ENCODE assay signal across 10 cellular contexts in genomic region chr12:27246774-27247173, GRCh38. TPM values are rescaled to one million over a fixed set of nuclear protein-coding genes. Genes with fewer than 3 reads are reported as not detected.
DNase-seq lines count a peak whose midpoint lies in the region; ATAC-seq and TF ChIP-seq lines count a peak whose summit lies in the region.
"Had no signal": no experiment of that assay in that cellular context is flagged by ENCODE, and none has a peak within 500 bp of the region (broad histone marks: within the 10 kb centered on the region; RNA-seq: fewer than 3 reads in every experiment).

No MANE protein-coding gene starts in this region.

- H3K36me3 Mint-ChIP-seq in memory B cell, result peaks cover 7% of the 10 kb centered on the region

- no peaks in the 10 kb centered on the region for H3K36me3 ChIP-seq in right atrium auricular region
- peaks cover 0 to 12% of the 10 kb centered on the region in 2 donors for H3K36me3 ChIP-seq in ascending aorta
- no peaks in the 10 kb centered on the region for H3K36me3 ChIP-seq in upper lobe of right lung
- H3K36me3 ChIP-seq: BLaER1 had no signal

- H3K4me3 ChIP-seq in right atrium auricular region (peak overlapping the region; percentile 87 to 94), ascending aorta (peak overlapping the region; percentile 74 to 98), upper lobe of right lung (peak overlapping the region; percentile 17)
- H3K4me3 ChIP-seq: BLaER1 had no signal

- no peaks in the 10 kb centered on the region for H3K27me3 ChIP-seq in right atrium auricular region
- no peaks in the 10 kb centered on the region for H3K27me3 ChIP-seq in ascending aorta
- H3K27me3 ChIP-seq in upper lobe of right lung, result no peaks in the 10 kb centered on the region

- intact Hi-C loops in cardiac septum (cut with DNase I) (loop anchor here (5.0 to 10.0 kb wide), 2 partner anchors 41 to 222 kb away; partner anchors contain the start of gene MED21), ascending aorta (cut with DNase I) (loop anchor here (2.0 to 5.0 kb wide), 2 partner anchors 41 to 60 kb away; no protein-coding TSS in a partner anchor), upper lobe of right lung (cut with DNase I) (no loop called here)

- DNase-seq in right atrium auricular region (ENCODE audit: low spot score) (no peak), cardiac septum (ENCODE audit: low spot score) (no peak), ascending aorta (ENCODE audit: low spot score in 2 of 2) (no peak), memory B cell (ENCODE audit: low spot score in 2 of 2) (no peak), upper lobe of right lung (no peak), GM10266 (ENCODE audit: extremely low spot score) (no peak)
- DNase-seq: effector memory CD8-positive, alpha-beta T cell had no signal

- H3K27ac ChIP-seq in right atrium auricular region (peak overlapping the region; percentile 36 to 96), ascending aorta (peak overlapping the region; percentile 96 to 98), upper lobe of right lung (no peak overlapping the region)
- H3K27ac ChIP-seq: BLaER1 had no signal

- peak overlapping the region; percentile 5 for H3K27ac Mint-ChIP-seq in memory B cell
- H3K27ac Mint-ChIP-seq: effector memory CD8-positive, alpha-beta T cell had no signal

- TF ChIP-seq CTCF in right atrium auricular region (IDR thresholded peaks at IDR 0.05) (no peak), ascending aorta (IDR thresholded peaks at IDR 0.05) (no peak), upper lobe of right lung (IDR thresholded peaks at IDR 0.05) (no peak), GM10266 (IDR thresholded peaks at IDR 0.05; ENCODE audit: control insufficient read depth, insufficient read depth, low read depth, missing control alignments) (no peak)

- no peak for ATAC-seq in memory B cell (ENCODE audit: low read depth)
- no peak for ATAC-seq in upper lobe of right lung
- ATAC-seq in HG03175 (IDR thresholded peaks at IDR 0.05; ENCODE audit: unreplicated experiment), result no peak
- ATAC-seq in GM21390 (IDR thresholded peaks at IDR 0.05; ENCODE audit: unreplicated experiment), result no peak
- ATAC-seq: effector memory CD8-positive, alpha-beta T cell had no signal

- peaks cover 35% of the 10 kb centered on the region for H3K4me1 Mint-ChIP-seq in memory B cell

- peaks cover 2% of the 10 kb centered on the region for H3K9me3 Mint-ChIP-seq in memory B cell
- H3K9me3 Mint-ChIP-seq: effector memory CD8-positive, alpha-beta T cell had no signal

- H3K4me1 ChIP-seq in right atrium auricular region (peaks cover 0 to 51% of the 10 kb centered on the region in 2 donors), ascending aorta (peaks cover 0 to 17% of the 10 kb centered on the region in 2 donors), upper lobe of right lung (peaks cover 28% of the 10 kb centered on the region)

- no peaks in the 10 kb centered on the region for H3K27me3 Mint-ChIP-seq in memory B cell
- H3K27me3 Mint-ChIP-seq: effector memory CD8-positive, alpha-beta T cell had no signal

- peak overlapping the region; percentile 30 for H3K4me3 Mint-ChIP-seq in memory B cell

- no peaks in the 10 kb centered on the region for H3K9me3 ChIP-seq in right atrium auricular region
- no peaks in the 10 kb centered on the region for H3K9me3 ChIP-seq in ascending aorta
- no peaks in the 10 kb centered on the region for H3K9me3 ChIP-seq in upper lobe of right lung

RNA-seq across cellular contexts. Expression of gene STK38L, which starts 2.7 kb away (rescaled TPM):
- total RNA-seq in right atrium auricular region (10 to 100 TPM; 65.9 to 93.2 TPM), cardiac septum (269 TPM), ascending aorta (137 TPM), upper lobe of right lung (36.0 TPM)

Comparison
In these comparisons a context has a peak if more than half of its experiments do, and no peak if none do; other contexts are left out.
1. H3K4me3 ChIP-seq: peak in every context shown above with its lines; median percentile 90 in right atrium auricular region; 86 in ascending aorta; 17 in upper lobe of right lung.